Comparison of ENCODE assay signal across 8 cellular contexts in genomic region chr21:46622226-46622625, GRCh38.
DNase-seq lines count a peak whose midpoint lies in the region; ATAC-seq, FAIRE-seq and TF ChIP-seq lines count a peak whose summit lies in the region.

No MANE protein-coding gene starts in this region.

- peak overlapping the region; percentile 82 for H3K27ac Mint-ChIP-seq in activated T-cell treated with anti-CD3 and anti-CD28 coated beads, Interleukin-2, amount 50 U/mL, for 24 hours
- peak overlapping the region; percentile 76 for H3K27ac Mint-ChIP-seq in stimulated activated naive B cell treated with anti-CD40 and anti-IgM and Interleukin-4, amounts not matched to agents 10 μg/mL and 1 μg/mL and 100 μg/mL, for 72 hours

- H3K4me1 Mint-ChIP-seq in activated T-cell treated with anti-CD3 and anti-CD28 coated beads, Interleukin-2, amount 50 U/mL, for 24 hours (ENCODE audit: low read depth): peaks cover 54% of the 10 kb centered on the region
- peaks cover 5 to 16% of the 10 kb centered on the region in 2 donors for H3K4me1 Mint-ChIP-seq in stimulated activated naive B cell treated with anti-CD40 and anti-IgM and Interleukin-4, amounts not matched to agents 10 μg/mL and 1 μg/mL and 100 μg/mL, for 72 hours

- peaks cover 14% of the 10 kb centered on the region; the same call in 1 of the 2 replicates for H3K9me3 ChIP-seq in Loucy (ENCODE audit: insufficient read depth, low read depth, low read length)

- H3K27me3 Mint-ChIP-seq in activated T-cell treated with anti-CD3 and anti-CD28 coated beads, Interleukin-2, amount 50 U/mL, for 24 hours: no peaks in the 10 kb centered on the region
- peaks cover 3 to 16% of the 10 kb centered on the region in 2 donors for H3K27me3 Mint-ChIP-seq in stimulated activated naive B cell treated with anti-CD40 and anti-IgM and Interleukin-4, amounts not matched to agents 10 μg/mL and 1 μg/mL and 100 μg/mL, for 72 hours

- peak overlapping the region; percentile 60 for H3K4me2 ChIP-seq in Loucy (ENCODE audit: low read depth, low read length, poor library complexity, severe bottlenecking)

- H3K79me2 ChIP-seq in Loucy (ENCODE audit: insufficient read depth, low read length): no peaks in the 10 kb centered on the region

- TF ChIP-seq CTCF in Loucy (conservative IDR thresholded peaks at IDR 0.05; ENCODE audit: low read length): no peak

- FAIRE-seq in RCC 7860 (lab: Jason Lieb, UNC): no peak

- H3K4me3 ChIP-seq in Loucy (ENCODE audit: low read length, poor library complexity, severe bottlenecking): peak overlapping the region; percentile 47

- DNase-seq in activated T-cell treated with anti-CD3 and anti-CD28 coated beads, Interleukin-2, amount 50 U/mL, for 24 hours: peak; percentile 55
- DNase-seq in hippocampal formation (lab: John Stamatoyannopoulos, UW) (peak; percentile 79 to 93), AG08396 (ENCODE audit: low spot score) (no peak), amniotic stem cell (lab: John Stamatoyannopoulos, UW) (no peak), RCC 7860 (ENCODE audit: low spot score) (no peak)
- no peak for DNase-seq in stimulated activated naive B cell treated with anti-CD40 and anti-IgM and Interleukin-4, amounts not matched to agents 10 μg/mL and 1 μg/mL and 100 μg/mL, for 72 hours

- H3K27me3 ChIP-seq in Loucy (ENCODE audit: insufficient read depth, low read length, poor library complexity, severe bottlenecking): no peaks in the 10 kb centered on the region

- 0 out of 2 replicates have a peak, but pooled peaks cover 3% of the 10 kb centered on the region for H3F3A ChIP-seq in Loucy (ENCODE audit: low read depth)

- ATAC-seq in stimulated activated naive B cell treated with anti-CD40 and anti-IgM and Interleukin-4, amounts not matched to agents 10 μg/mL and 1 μg/mL and 100 μg/mL, for 72 hours (replicated peaks): peak; percentile 65 to 86
- ATAC-seq in GM18520 (IDR thresholded peaks at IDR 0.05; ENCODE audit: unreplicated experiment): no peak

- H2AFZ ChIP-seq in Loucy (ENCODE audit: low read length): peak overlapping the region; percentile 77

- peaks cover 44% of the 10 kb centered on the region for H3K4me1 ChIP-seq in Loucy (ENCODE audit: insufficient read depth, low read length, poor library complexity, severe bottlenecking)

- H3K9me2 ChIP-seq in Loucy (replicated peaks; ENCODE audit: low read depth, low read length): no peaks in the 10 kb centered on the region

- H3K9me3 Mint-ChIP-seq in activated T-cell treated with anti-CD3 and anti-CD28 coated beads, Interleukin-2, amount 50 U/mL, for 24 hours: peaks cover 9% of the 10 kb centered on the region
- peaks cover 9 to 11% of the 10 kb centered on the region in 2 donors for H3K9me3 Mint-ChIP-seq in stimulated activated naive B cell treated with anti-CD40 and anti-IgM and Interleukin-4, amounts not matched to agents 10 μg/mL and 1 μg/mL and 100 μg/mL, for 72 hours

- peak overlapping the region; percentile 47 for H3K9ac ChIP-seq in Loucy (ENCODE audit: low read depth, low read length, poor library complexity, severe bottlenecking)

- H3K36me3 ChIP-seq in Loucy (ENCODE audit: insufficient read depth, low read length): no peaks in the 10 kb centered on the region

- no peaks in the 10 kb centered on the region for H4K20me1 ChIP-seq in Loucy (ENCODE audit: insufficient read depth, low read length, poor library complexity, severe bottlenecking)

- peaks cover 6% of the 10 kb centered on the region for H3K36me3 Mint-ChIP-seq in activated T-cell treated with anti-CD3 and anti-CD28 coated beads, Interleukin-2, amount 50 U/mL, for 24 hours (ENCODE audit: low read depth)
- H3K36me3 Mint-ChIP-seq in stimulated activated naive B cell treated with anti-CD40 and anti-IgM and Interleukin-4, amounts not matched to agents 10 μg/mL and 1 μg/mL and 100 μg/mL, for 72 hours: peaks cover 4 to 6% of the 10 kb centered on the region in 2 donors

- H3K4me3 Mint-ChIP-seq in activated T-cell treated with anti-CD3 and anti-CD28 coated beads, Interleukin-2, amount 50 U/mL, for 24 hours: peak overlapping the region; percentile 2
- no peak overlapping the region for H3K4me3 Mint-ChIP-seq in stimulated activated naive B cell treated with anti-CD40 and anti-IgM and Interleukin-4, amounts not matched to agents 10 μg/mL and 1 μg/mL and 100 μg/mL, for 72 hours

Comparison
In these comparisons a context has a peak if more than half of its experiments do, and no peak if none do; other contexts are left out.
1. DNase-seq: peak in activated T-cell treated with anti-CD3 and anti-CD28 coated beads, Interleukin-2, amount 50 U/mL, for 24 hours (single experiment) and hippocampal formation (2 of 2); none in stimulated activated naive B cell treated with anti-CD40 and anti-IgM and Interleukin-4, amounts not matched to agents 10 μg/mL and 1 μg/mL and 100 μg/mL, for 72 hours (single experiment), AG08396 (single experiment), amniotic stem cell (single experiment) and RCC 7860 (single experiment).